ENCODE assay signal across 12 cellular contexts in the genomic region with DNA sequence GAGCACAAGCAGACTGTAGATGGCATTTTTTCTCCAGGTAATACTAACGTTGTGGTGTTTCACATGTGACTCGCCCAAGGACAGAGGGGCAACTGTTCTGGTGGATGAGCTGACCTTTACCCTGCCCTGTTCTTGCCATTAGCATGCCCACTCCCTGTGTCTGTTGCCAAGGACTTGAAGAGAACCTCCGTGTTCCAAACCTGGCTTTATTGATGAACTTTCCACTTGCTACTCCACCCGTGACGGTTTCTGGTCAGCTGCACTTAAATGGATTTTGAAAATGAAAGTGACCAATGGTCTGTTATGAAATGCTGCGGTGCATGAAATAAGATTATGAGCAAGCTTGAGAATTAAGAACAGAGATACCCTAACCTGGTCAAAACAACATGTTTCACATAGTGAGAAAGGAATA. TPM values are rescaled to one million over a fixed set of nuclear protein-coding genes. Genes with fewer than 3 reads are reported as not detected.
A peak's percentile ranks its signal among the peaks of the same experiment; 100 is the strongest.
DNase-seq lines count a peak whose midpoint lies in the region; ATAC-seq and TF ChIP-seq lines count a peak whose summit lies in the region.
"Had no signal": no experiment of that assay in that cellular context is flagged by ENCODE, and none has a peak within 500 bp of the region (broad histone marks: within the 10 kb centered on the region; RNA-seq: fewer than 3 reads in every experiment).

No MANE protein-coding gene starts in this region.

- H3K4me3 Mint-ChIP-seq in stimulated activated effector memory CD8-positive, alpha-beta T cell treated with anti-CD3 and anti-CD28 coated beads, Interleukin-12 subunit alpha, Interleukin-12 subunit beta, amount 100 ng/mL, for 72 hours: no peak overlapping the region
- no peak overlapping the region for H3K4me3 Mint-ChIP-seq in naive thymus-derived CD4-positive, alpha-beta T cell
- H3K4me3 Mint-ChIP-seq: stimulated activated naive CD8-positive, alpha-beta T cell treated with anti-CD3 and anti-CD28 coated beads, Interleukin-15, Interleukin-2, amounts not matched to agents 100 ng/mL and 50 ng/mL, for 24 hours had no signal

- peaks cover 50% of the 10 kb centered on the region for H3K36me3 Mint-ChIP-seq in stimulated activated effector memory CD8-positive, alpha-beta T cell treated with anti-CD3 and anti-CD28 coated beads, Interleukin-12 subunit alpha, Interleukin-12 subunit beta, amount 100 ng/mL, for 72 hours
- H3K36me3 Mint-ChIP-seq in naive thymus-derived CD4-positive, alpha-beta T cell: peaks cover 4 to 45% (median 9%) of the 10 kb centered on the region in 5 donors

- ATAC-seq in GM19043 (IDR thresholded peaks at IDR 0.05; ENCODE audit: low read depth, unreplicated experiment) (peak; percentile 35), HG02970 (IDR thresholded peaks at IDR 0.05; ENCODE audit: low FRiP score, unreplicated experiment) (peak; percentile 59)
- no peak for ATAC-seq in stimulated activated effector memory CD8-positive, alpha-beta T cell treated with anti-CD3 and anti-CD28 coated beads, Interleukin-12 subunit alpha, Interleukin-12 subunit beta, amount 100 ng/mL, for 72 hours
- no peak for ATAC-seq in naive thymus-derived CD4-positive, alpha-beta T cell
- ATAC-seq: HCT116 had no signal

- H3K9me3 Mint-ChIP-seq in stimulated activated effector memory CD8-positive, alpha-beta T cell treated with anti-CD3 and anti-CD28 coated beads, Interleukin-12 subunit alpha, Interleukin-12 subunit beta, amount 100 ng/mL, for 72 hours: no peaks in the 10 kb centered on the region
- no peaks in the 10 kb centered on the region for H3K9me3 Mint-ChIP-seq in naive thymus-derived CD4-positive, alpha-beta T cell
- H3K9me3 Mint-ChIP-seq: stimulated activated naive CD8-positive, alpha-beta T cell treated with anti-CD3 and anti-CD28 coated beads, Interleukin-15, Interleukin-2, amounts not matched to agents 100 ng/mL and 50 ng/mL, for 24 hours had no signal

- peaks cover 18% of the 10 kb centered on the region for H3K4me1 Mint-ChIP-seq in stimulated activated effector memory CD8-positive, alpha-beta T cell treated with anti-CD3 and anti-CD28 coated beads, Interleukin-12 subunit alpha, Interleukin-12 subunit beta, amount 100 ng/mL, for 72 hours
- H3K4me1 Mint-ChIP-seq in naive thymus-derived CD4-positive, alpha-beta T cell: peaks cover 19 to 31% (median 25%) of the 10 kb centered on the region in 7 donors

- no peaks in the 10 kb centered on the region for H3K9me3 ChIP-seq in spleen
- H3K9me3 ChIP-seq in naive thymus-derived CD4-positive, alpha-beta T cell (ENCODE audit: control insufficient read depth in 2 of 3, low read length in 3 of 3): no peaks in the 10 kb centered on the region

- 51 to 71% (median 64%) methylated on average over 6 of the region's 6 CpGs for WGBS in spleen, 5 donors

- no peaks in the 10 kb centered on the region for H3K27me3 ChIP-seq in spleen (replicated peaks in 1 of 7)
- H3K27me3 ChIP-seq in naive thymus-derived CD4-positive, alpha-beta T cell (ENCODE audit: control insufficient read depth in 2 of 2, insufficient read depth in 2 of 2, low read length in 2 of 2): no peaks in the 10 kb centered on the region

- no peak overlapping the region for H3K27ac Mint-ChIP-seq in stimulated activated effector memory CD8-positive, alpha-beta T cell treated with anti-CD3 and anti-CD28 coated beads, Interleukin-12 subunit alpha, Interleukin-12 subunit beta, amount 100 ng/mL, for 72 hours
- H3K27ac Mint-ChIP-seq in naive thymus-derived CD4-positive, alpha-beta T cell: peak overlapping the region in 1 of 9 donors; percentile 17

- H3K27me3 Mint-ChIP-seq in naive thymus-derived CD4-positive, alpha-beta T cell: no peaks in the 10 kb centered on the region
- H3K27me3 Mint-ChIP-seq: stimulated activated naive CD8-positive, alpha-beta T cell treated with anti-CD3 and anti-CD28 coated beads, Interleukin-15, Interleukin-2, amounts not matched to agents 100 ng/mL and 50 ng/mL, for 24 hours had no signal

- H3K36me3 ChIP-seq in spleen: peaks cover 0 to 40% (median 0%) of the 10 kb centered on the region in 6 donors
- no peaks in the 10 kb centered on the region for H3K36me3 ChIP-seq in naive thymus-derived CD4-positive, alpha-beta T cell (ENCODE audit: control insufficient read depth in 2 of 3, insufficient read depth in 3 of 3, low read length in 3 of 3)

- H3K4me1 ChIP-seq in spleen: peaks cover 20 to 87% (median 53%) of the 10 kb centered on the region in 6 donors
- peaks cover 0 to 12% of the 10 kb centered on the region in 2 donors for H3K4me1 ChIP-seq in naive thymus-derived CD4-positive, alpha-beta T cell (ENCODE audit: control insufficient read depth in 2 of 2, insufficient read depth in 2 of 2, low read length in 2 of 2)

- DNase-seq in choroid plexus epithelial cell (ENCODE audit: low read depth) (peak; percentile 13), spleen (no peak), KG1 (lab: John Stamatoyannopoulos, UW) (no peak), NCI-H2171 treated with DMSO at 0.1 percent for 48 hours (lab: John Stamatoyannopoulos, UW) (no peak)
- no peak for DNase-seq in stimulated activated effector memory CD8-positive, alpha-beta T cell treated with anti-CD3 and anti-CD28 coated beads, Interleukin-12 subunit alpha, Interleukin-12 subunit beta, amount 100 ng/mL, for 72 hours (ENCODE audit: low spot score in 2 of 2)
- DNase-seq in naive thymus-derived CD4-positive, alpha-beta T cell: no peak
- DNase-seq: anterior cingulate cortex, NCI-H1105 had no signal

- TF ChIP-seq CTCF in choroid plexus epithelial cell (conservative IDR thresholded peaks at IDR 0.05; ENCODE audit: low read depth, low read length): no peak
- TF ChIP-seq CTCF in spleen (IDR thresholded peaks at IDR 0.05 in 8 of 11, conservative IDR thresholded peaks at IDR 0.05 in 3 of 11): no peak

- CTCF ChIA-PET in naive thymus-derived CD4-positive, alpha-beta T cell (lab: Charles Lee): no interaction called here

- TF ChIP-seq POLR2A in spleen (IDR thresholded peaks at IDR 0.05): no peak

- no peak overlapping the region for H3K4me3 ChIP-seq in choroid plexus epithelial cell (ENCODE audit: low read depth, low read length)
- peak overlapping the region in 1 of 8 donors; percentile 26 for H3K4me3 ChIP-seq in spleen
- no peak overlapping the region for H3K4me3 ChIP-seq in naive thymus-derived CD4-positive, alpha-beta T cell (ENCODE audit: low read length)

- peak overlapping the region in 7 of 8 donors; percentile 17 to 78 (median 53) for H3K27ac ChIP-seq in spleen
- no peak overlapping the region for H3K27ac ChIP-seq in naive thymus-derived CD4-positive, alpha-beta T cell (ENCODE audit: low read depth, low read length)

- intact Hi-C loops in spleen (cut with DNase I; ENCODE audit: low total_unique reads): no loop called here
- intact Hi-C loops in naive thymus-derived CD4-positive, alpha-beta T cell (cut with micrococcal nuclease): no loop called here

- POLR2A ChIA-PET in naive thymus-derived CD4-positive, alpha-beta T cell (lab: Charles Lee): no interaction called here

RNA-seq across cellular contexts. Expression of gene LRRC4, which starts 30.4 kb away (rescaled TPM):
- total RNA-seq in spleen: 10 to 100 TPM; 13.7 to 43.4 (median 18.3) TPM
- 1 to 10 TPM in 2 of 3 donors, under 1 TPM in 1; 0.78 to 3.7 (median 1.4) TPM for polyA plus RNA-seq in spleen
- total RNA-seq in naive thymus-derived CD4-positive, alpha-beta T cell: 1 to 10 TPM in 1 of 5 experiments, under 1 TPM in 3, not detected in 1; 0.57 to 5.7 (median 0.88) TPM
- under 1 TPM in 1 of 2 donors, not detected in 1; 0.14 TPM for polyA plus RNA-seq in naive thymus-derived CD4-positive, alpha-beta T cell

Comparison
In these comparisons a context has a peak if more than half of its experiments do, and no peak if none do; other contexts are left out.
1. ATAC-seq: peak in GM19043 (single experiment) and HG02970 (single experiment); none in stimulated activated effector memory CD8-positive, alpha-beta T cell treated with anti-CD3 and anti-CD28 coated beads, Interleukin-12 subunit alpha, Interleukin-12 subunit beta, amount 100 ng/mL, for 72 hours (single experiment) and naive thymus-derived CD4-positive, alpha-beta T cell (single experiment).